Comparison of ENCODE assay signal across 7 cellular contexts in the genomic region with DNA sequence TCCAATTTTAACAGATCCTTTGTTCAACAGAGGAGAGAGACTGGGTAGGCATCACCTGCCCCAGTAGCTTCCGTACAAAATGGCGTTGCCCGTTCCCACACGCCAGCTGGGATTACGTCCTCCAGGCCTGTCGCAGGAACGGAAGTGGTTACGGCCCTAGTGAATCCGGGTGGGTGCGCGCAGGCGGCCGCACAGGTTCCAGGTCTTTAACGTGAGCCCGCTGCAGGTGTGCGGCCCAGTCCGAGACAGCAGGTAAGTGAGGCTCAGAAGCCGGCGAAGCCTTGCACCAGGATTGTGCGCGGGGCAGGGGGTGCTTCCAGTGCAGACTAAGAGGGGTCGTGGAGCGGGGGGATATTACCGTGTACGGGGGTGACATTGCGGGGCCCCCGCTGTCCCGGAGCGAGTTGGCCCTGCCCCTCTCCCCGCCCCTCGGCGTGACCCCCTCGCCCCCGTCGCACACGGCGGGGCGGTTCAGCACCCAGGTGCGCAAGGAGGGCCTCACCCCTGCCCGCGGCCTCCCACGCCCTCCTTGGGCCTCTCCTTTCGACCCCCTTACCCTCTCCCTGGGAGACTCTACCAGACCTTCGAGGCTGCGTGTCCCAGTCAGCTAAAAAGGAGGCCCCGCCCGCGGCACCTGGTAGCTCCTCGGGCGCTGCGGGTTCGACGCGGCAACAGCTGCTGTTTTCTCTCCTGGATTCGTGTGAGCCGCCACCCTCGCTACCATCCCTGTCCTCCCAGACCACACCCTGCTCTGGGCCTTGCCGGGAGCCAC. TPM values are rescaled to one million over a fixed set of nuclear protein-coding genes. Genes with fewer than 3 reads are reported as not detected.
DNase-seq lines count a peak whose midpoint lies in the region; ATAC-seq and TF ChIP-seq lines count a peak whose summit lies in the region.

A gene with protein sequence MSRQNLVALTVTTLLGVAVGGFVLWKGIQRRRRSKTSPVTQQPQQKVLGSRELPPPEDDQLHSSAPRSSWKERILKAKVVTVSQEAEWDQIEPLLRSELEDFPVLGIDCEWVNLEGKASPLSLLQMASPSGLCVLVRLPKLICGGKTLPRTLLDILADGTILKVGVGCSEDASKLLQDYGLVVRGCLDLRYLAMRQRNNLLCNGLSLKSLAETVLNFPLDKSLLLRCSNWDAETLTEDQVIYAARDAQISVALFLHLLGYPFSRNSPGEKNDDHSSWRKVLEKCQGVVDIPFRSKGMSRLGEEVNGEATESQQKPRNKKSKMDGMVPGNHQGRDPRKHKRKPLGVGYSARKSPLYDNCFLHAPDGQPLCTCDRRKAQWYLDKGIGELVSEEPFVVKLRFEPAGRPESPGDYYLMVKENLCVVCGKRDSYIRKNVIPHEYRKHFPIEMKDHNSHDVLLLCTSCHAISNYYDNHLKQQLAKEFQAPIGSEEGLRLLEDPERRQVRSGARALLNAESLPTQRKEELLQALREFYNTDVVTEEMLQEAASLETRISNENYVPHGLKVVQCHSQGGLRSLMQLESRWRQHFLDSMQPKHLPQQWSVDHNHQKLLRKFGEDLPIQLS (plus strand): TSS at position 159 of the 772 bp plus-strand sequence. CDS start 17,973 bp downstream, outside the sequence.

- peak within 1 kb of the TSS; percentile 99 for H2AFZ ChIP-seq in smooth muscle cell (ENCODE audit: low read depth)

- peaks cover 18% of the 10 kb centered on the region for H3K4me1 Mint-ChIP-seq in WTC11

- peak; percentile 79 for ATAC-seq in GM18517 (IDR thresholded peaks at IDR 0.05; ENCODE audit: unreplicated experiment)
- ATAC-seq in HG03039 (IDR thresholded peaks at IDR 0.05; ENCODE audit: unreplicated experiment), result peak; percentile 85
- peak; percentile 95 for ATAC-seq in WTC11

- H3K4me3 ChIP-seq in cardiac fibroblast (replicated peaks in 1 of 2; ENCODE audit: low read depth in 2 of 2, low read length in 2 of 2) (peak within 1 kb of the TSS; percentile 89 to 93), smooth muscle cell (peak within 1 kb of the TSS; percentile 81)

- H3K27me3 Mint-ChIP-seq in WTC11 (ENCODE audit: low read depth), result peaks cover 4% of the 10 kb centered on the region

- under 1% methylated on average over 34 of the region's 58 CpGs for WGBS in smooth muscle cell (ENCODE audit: low lambda C conversion rate)

- H3K4me2 ChIP-seq in smooth muscle cell, result peak within 1 kb of the TSS; percentile 91

- TF ChIP-seq CTCF in WTC11 (IDR thresholded peaks at IDR 0.05) (no peak), cardiac fibroblast (IDR thresholded peaks at IDR 0.05; ENCODE audit: low read depth, low read length) (no peak), smooth muscle cell (IDR thresholded peaks at IDR 0.05; ENCODE audit: borderline replicate concordance, insufficient read depth, poor library complexity, severe bottlenecking) (no peak)

- H3K4me3 Mint-ChIP-seq in WTC11, result peak within 1 kb of the TSS; percentile 92

- POLR2A ChIA-PET in WTC11 (lab: Charles Lee), result interaction anchor here (0.7 to 1.5 kb wide), 5 partner anchors 8 to 68 kb away, joined by 3 to 4 read pairs (median 3); no protein-coding TSS in a partner anchor

- H4K20me1 ChIP-seq in smooth muscle cell (ENCODE audit: low read depth), result no peaks in the 10 kb centered on the region

- H3K9me3 ChIP-seq in smooth muscle cell (replicated peaks; ENCODE audit: low read depth), result no peaks in the 10 kb centered on the region

- no peaks in the 10 kb centered on the region for H3K27me3 ChIP-seq in smooth muscle cell (ENCODE audit: low read depth)

- no peaks in the 10 kb centered on the region for H3K36me3 Mint-ChIP-seq in WTC11

- H3K36me3 ChIP-seq in smooth muscle cell (ENCODE audit: low read depth), result no peaks in the 10 kb centered on the region

- H3K9ac ChIP-seq in smooth muscle cell (ENCODE audit: low read depth), result peak within 1 kb of the TSS; percentile 65

- peaks cover 7% of the 10 kb centered on the region for H3K79me2 ChIP-seq in smooth muscle cell (ENCODE audit: low read depth)

- no peaks in the 10 kb centered on the region for H3K9me3 Mint-ChIP-seq in WTC11

- CTCF ChIA-PET in WTC11 (lab: Charles Lee), result interaction anchor here (0.7 to 2.0 kb wide), 7 partner anchors 38 to 366 kb away, joined by 3 to 20 read pairs (median 4); no protein-coding TSS in a partner anchor

- peaks cover 7% of the 10 kb centered on the region for H3K4me1 ChIP-seq in smooth muscle cell (ENCODE audit: low read depth)

- no peaks in the 10 kb centered on the region for H3F3A ChIP-seq in smooth muscle cell (ENCODE audit: low read depth)

- peak within 1 kb of the TSS; percentile 96 for H3K27ac Mint-ChIP-seq in WTC11

- peak; percentile 98 for DNase-seq in NCI-H2107 (lab: John Stamatoyannopoulos, UW)
- DNase-seq in WTC11 (ENCODE audit: low spot score), result peak; percentile 91
- peak; percentile 82 for DNase-seq in cardiac fibroblast (ENCODE audit: low read depth in 2 of 2)
- peak; percentile 97 for DNase-seq in iPS-NIHi7 (ENCODE audit: extremely low spot score)
- DNase-seq in smooth muscle cell (lab: John Stamatoyannopoulos, UW; ENCODE audit: unreplicated experiment), result peak; percentile 11

- peak within 1 kb of the TSS; percentile 61 for H3K27ac ChIP-seq in smooth muscle cell (ENCODE audit: low read depth)

TF ChIP-seq in WTC11, 78 proteins besides CTCF, POLR2A, EP300 and RAD21 (continues in another document):
- 0 out of 2 replicates have a peak, but pooled peaks have one; percentile 38 for TF ChIP-seq CBFB (CRISPR knock-in tag; IDR thresholded peaks at IDR 0.05; ENCODE audit: low read depth)
- no peak for TF ChIP-seq JAZF1 (CRISPR knock-in tag; IDR thresholded peaks at IDR 0.05)
- TF ChIP-seq, protein P1, sequence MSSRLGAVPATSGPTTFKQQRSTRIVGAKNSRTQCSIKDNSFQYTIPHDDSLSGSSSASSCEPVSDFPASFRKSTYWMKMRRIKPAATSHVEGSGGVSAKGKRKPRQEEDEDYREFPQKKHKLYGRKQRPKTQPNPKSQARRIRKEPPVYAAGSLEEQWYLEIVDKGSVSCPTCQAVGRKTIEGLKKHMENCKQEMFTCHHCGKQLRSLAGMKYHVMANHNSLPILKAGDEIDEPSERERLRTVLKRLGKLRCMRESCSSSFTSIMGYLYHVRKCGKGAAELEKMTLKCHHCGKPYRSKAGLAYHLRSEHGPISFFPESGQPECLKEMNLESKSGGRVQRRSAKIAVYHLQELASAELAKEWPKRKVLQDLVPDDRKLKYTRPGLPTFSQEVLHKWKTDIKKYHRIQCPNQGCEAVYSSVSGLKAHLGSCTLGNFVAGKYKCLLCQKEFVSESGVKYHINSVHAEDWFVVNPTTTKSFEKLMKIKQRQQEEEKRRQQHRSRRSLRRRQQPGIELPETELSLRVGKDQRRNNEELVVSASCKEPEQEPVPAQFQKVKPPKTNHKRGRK (CRISPR knock-in tag; IDR thresholded peaks at IDR 0.05; ENCODE audit: borderline replicate concordance), result no peak
- no peak for TF ChIP-seq ZNF671 (CRISPR knock-in tag; IDR thresholded peaks at IDR 0.05)
- peak; percentile 95 for TF ChIP-seq GABPB1 (CRISPR knock-in tag; IDR thresholded peaks at IDR 0.05)
- TF ChIP-seq, protein P2, sequence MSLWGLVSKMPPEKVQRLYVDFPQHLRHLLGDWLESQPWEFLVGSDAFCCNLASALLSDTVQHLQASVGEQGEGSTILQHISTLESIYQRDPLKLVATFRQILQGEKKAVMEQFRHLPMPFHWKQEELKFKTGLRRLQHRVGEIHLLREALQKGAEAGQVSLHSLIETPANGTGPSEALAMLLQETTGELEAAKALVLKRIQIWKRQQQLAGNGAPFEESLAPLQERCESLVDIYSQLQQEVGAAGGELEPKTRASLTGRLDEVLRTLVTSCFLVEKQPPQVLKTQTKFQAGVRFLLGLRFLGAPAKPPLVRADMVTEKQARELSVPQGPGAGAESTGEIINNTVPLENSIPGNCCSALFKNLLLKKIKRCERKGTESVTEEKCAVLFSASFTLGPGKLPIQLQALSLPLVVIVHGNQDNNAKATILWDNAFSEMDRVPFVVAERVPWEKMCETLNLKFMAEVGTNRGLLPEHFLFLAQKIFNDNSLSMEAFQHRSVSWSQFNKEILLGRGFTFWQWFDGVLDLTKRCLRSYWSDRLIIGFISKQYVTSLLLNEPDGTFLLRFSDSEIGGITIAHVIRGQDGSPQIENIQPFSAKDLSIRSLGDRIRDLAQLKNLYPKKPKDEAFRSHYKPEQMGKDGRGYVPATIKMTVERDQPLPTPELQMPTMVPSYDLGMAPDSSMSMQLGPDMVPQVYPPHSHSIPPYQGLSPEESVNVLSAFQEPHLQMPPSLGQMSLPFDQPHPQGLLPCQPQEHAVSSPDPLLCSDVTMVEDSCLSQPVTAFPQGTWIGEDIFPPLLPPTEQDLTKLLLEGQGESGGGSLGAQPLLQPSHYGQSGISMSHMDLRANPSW (CRISPR knock-in tag; conservative IDR thresholded peaks at IDR 0.05; ENCODE audit: low read depth), result no peak
- TF ChIP-seq ZNF232 (CRISPR knock-in tag; IDR thresholded peaks at IDR 0.05), result peak; percentile 73; the same call in 1 of the 2 replicates
- TF ChIP-seq, protein P3, sequence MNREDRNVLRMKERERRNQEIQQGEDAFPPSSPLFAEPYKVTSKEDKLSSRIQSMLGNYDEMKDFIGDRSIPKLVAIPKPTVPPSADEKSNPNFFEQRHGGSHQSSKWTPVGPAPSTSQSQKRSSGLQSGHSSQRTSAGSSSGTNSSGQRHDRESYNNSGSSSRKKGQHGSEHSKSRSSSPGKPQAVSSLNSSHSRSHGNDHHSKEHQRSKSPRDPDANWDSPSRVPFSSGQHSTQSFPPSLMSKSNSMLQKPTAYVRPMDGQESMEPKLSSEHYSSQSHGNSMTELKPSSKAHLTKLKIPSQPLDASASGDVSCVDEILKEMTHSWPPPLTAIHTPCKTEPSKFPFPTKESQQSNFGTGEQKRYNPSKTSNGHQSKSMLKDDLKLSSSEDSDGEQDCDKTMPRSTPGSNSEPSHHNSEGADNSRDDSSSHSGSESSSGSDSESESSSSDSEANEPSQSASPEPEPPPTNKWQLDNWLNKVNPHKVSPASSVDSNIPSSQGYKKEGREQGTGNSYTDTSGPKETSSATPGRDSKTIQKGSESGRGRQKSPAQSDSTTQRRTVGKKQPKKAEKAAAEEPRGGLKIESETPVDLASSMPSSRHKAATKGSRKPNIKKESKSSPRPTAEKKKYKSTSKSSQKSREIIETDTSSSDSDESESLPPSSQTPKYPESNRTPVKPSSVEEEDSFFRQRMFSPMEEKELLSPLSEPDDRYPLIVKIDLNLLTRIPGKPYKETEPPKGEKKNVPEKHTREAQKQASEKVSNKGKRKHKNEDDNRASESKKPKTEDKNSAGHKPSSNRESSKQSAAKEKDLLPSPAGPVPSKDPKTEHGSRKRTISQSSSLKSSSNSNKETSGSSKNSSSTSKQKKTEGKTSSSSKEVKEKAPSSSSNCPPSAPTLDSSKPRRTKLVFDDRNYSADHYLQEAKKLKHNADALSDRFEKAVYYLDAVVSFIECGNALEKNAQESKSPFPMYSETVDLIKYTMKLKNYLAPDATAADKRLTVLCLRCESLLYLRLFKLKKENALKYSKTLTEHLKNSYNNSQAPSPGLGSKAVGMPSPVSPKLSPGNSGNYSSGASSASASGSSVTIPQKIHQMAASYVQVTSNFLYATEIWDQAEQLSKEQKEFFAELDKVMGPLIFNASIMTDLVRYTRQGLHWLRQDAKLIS (CRISPR knock-in tag; IDR thresholded peaks at IDR 0.05; ENCODE audit: borderline replicate concordance), result 0 out of 2 replicates have a peak, but pooled peaks have one; percentile 57

RNA-seq across cellular contexts. Expression of the gene that starts here (rescaled TPM):
- 24.1 to 28.2 TPM (median 26.2 TPM) in 3 replicates for total RNA-seq in WTC11 (2021)
- 12.0 and 29.5 TPM in 2 replicates for total RNA-seq in smooth muscle cell
- 12.1 and 12.5 TPM in 2 replicates for polyA plus RNA-seq in smooth muscle cell

Comparison
In these comparisons a context has a peak if more than half of its experiments do, and no peak if none do; other contexts are left out.
1. Peak in every context shown above with its lines: DNase-seq, ATAC-seq, H3K4me3 ChIP-seq and H3K27ac ChIP-seq.
2. DNase-seq: peak in every context shown above with its lines; median percentile 98 in NCI-H2107; 97 in iPS-NIHi7; 91 in WTC11; 82 in cardiac fibroblast; 11 in smooth muscle cell.